In the genomic region with DNA sequence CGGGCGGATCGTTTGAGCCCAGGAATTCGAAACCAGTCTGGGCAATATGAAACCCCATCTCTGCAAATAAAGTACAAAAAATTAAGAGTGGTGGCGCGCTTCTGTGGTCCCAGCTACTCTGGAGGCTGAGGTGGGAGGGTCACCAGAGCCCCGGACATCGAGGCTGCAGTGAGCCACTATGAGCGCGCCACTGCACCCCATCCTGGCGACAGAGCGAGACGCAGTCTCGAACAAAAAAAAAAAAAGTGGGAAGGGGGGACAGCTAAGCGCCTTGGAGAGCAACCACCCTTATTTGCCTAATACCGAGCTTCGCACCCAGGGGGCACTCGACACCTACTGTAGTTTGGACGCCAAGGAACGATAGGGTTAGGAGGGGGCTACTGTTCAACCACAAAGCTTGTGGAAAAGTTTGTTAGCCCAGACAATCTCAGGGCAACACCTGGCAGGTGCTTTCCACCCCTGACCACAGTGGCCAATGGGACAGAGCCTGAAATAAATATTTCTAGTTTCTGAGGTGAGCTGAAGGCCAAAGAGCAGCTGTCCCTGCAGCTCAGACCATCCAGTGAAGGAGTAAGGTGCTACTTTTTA, we compare ENCODE assay signal across 1 cellular context.
A peak's percentile ranks its signal among the peaks of the same experiment; 100 is the strongest.
TF ChIP-seq lines count a peak whose summit lies in the region.

No MANE protein-coding gene starts in this region.

TF ChIP-seq in HepG2, 621 proteins besides CTCF, POLR2A, EP300 and RAD21 (continued from another document):
- TF ChIP-seq, protein P1, sequence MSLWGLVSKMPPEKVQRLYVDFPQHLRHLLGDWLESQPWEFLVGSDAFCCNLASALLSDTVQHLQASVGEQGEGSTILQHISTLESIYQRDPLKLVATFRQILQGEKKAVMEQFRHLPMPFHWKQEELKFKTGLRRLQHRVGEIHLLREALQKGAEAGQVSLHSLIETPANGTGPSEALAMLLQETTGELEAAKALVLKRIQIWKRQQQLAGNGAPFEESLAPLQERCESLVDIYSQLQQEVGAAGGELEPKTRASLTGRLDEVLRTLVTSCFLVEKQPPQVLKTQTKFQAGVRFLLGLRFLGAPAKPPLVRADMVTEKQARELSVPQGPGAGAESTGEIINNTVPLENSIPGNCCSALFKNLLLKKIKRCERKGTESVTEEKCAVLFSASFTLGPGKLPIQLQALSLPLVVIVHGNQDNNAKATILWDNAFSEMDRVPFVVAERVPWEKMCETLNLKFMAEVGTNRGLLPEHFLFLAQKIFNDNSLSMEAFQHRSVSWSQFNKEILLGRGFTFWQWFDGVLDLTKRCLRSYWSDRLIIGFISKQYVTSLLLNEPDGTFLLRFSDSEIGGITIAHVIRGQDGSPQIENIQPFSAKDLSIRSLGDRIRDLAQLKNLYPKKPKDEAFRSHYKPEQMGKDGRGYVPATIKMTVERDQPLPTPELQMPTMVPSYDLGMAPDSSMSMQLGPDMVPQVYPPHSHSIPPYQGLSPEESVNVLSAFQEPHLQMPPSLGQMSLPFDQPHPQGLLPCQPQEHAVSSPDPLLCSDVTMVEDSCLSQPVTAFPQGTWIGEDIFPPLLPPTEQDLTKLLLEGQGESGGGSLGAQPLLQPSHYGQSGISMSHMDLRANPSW (CRISPR knock-in tag; IDR thresholded peaks at IDR 0.05; ENCODE audit: borderline replicate concordance): peak; percentile 17; the same call in 1 of the 2 replicates
- TF ChIP-seq ZNF441 (CRISPR knock-in tag; IDR thresholded peaks at IDR 0.05; ENCODE audit: borderline replicate concordance): peak; percentile 54; the same call in 1 of the 2 replicates
- peak; percentile 34; the same call in 1 of the 2 replicates for TF ChIP-seq SALL1 (CRISPR knock-in tag; IDR thresholded peaks at IDR 0.05)
- TF ChIP-seq ATAD3A (CRISPR knock-in tag; IDR thresholded peaks at IDR 0.05): no peak
- TF ChIP-seq ZNF564 (CRISPR knock-in tag; IDR thresholded peaks at IDR 0.05): peak; percentile 66
- 0 out of 2 replicates have a peak, but pooled peaks have one; percentile 47 for TF ChIP-seq CHD4 (IDR thresholded peaks at IDR 0.05; ENCODE audit: borderline replicate concordance, low read length)
- TF ChIP-seq, protein P2, sequence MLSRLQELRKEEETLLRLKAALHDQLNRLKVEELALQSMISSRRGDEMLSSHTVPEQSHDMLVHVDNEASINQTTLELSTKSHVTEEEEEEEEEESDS (CRISPR knock-in tag; IDR thresholded peaks at IDR 0.05; ENCODE audit: borderline replicate concordance): peak; percentile 37; the same call in 1 of the 2 replicates
- TF ChIP-seq SRF (IDR thresholded peaks at IDR 0.05; ENCODE audit: low read depth, low read length): peak; percentile 32; the same call in 1 of the 2 replicates
- no peak for TF ChIP-seq HMG20B (CRISPR knock-in tag; conservative IDR thresholded peaks at IDR 0.05)
- TF ChIP-seq, protein P3, sequence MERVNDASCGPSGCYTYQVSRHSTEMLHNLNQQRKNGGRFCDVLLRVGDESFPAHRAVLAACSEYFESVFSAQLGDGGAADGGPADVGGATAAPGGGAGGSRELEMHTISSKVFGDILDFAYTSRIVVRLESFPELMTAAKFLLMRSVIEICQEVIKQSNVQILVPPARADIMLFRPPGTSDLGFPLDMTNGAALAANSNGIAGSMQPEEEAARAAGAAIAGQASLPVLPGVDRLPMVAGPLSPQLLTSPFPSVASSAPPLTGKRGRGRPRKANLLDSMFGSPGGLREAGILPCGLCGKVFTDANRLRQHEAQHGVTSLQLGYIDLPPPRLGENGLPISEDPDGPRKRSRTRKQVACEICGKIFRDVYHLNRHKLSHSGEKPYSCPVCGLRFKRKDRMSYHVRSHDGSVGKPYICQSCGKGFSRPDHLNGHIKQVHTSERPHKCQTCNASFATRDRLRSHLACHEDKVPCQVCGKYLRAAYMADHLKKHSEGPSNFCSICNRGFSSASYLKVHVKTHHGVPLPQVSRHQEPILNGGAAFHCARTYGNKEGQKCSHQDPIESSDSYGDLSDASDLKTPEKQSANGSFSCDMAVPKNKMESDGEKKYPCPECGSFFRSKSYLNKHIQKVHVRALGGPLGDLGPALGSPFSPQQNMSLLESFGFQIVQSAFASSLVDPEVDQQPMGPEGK (CRISPR knock-in tag; IDR thresholded peaks at IDR 0.05): peak; percentile 61
- TF ChIP-seq MIER2 (CRISPR knock-in tag; IDR thresholded peaks at IDR 0.05): peak; percentile 45; the same call in 1 of the 2 replicates
- TF ChIP-seq ZNF747 (CRISPR knock-in tag; IDR thresholded peaks at IDR 0.05; ENCODE audit: borderline replicate concordance): no peak
- TF ChIP-seq, protein P4, sequence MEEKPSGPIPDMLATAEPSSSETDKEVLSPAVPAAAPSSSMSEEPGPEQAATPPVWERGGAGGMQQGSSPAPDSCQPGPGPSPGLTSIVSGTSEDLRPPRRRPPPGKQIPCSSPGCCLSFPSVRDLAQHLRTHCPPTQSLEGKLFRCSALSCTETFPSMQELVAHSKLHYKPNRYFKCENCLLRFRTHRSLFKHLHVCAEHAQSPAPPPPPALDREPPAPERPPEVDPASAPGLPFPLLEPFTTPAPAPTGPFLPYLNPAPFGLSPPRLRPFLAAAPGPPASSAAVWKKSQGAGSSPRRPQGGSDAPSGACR (CRISPR knock-in tag; IDR thresholded peaks at IDR 0.05): no peak
- TF ChIP-seq NAIF1 (CRISPR knock-in tag; IDR thresholded peaks at IDR 0.05; ENCODE audit: borderline replicate concordance): peak; percentile 84; the same call in 1 of the 2 replicates
- 0 out of 2 replicates have a peak, but pooled peaks have one; percentile 5 for TF ChIP-seq HDAC2 (CRISPR knock-in tag; IDR thresholded peaks at IDR 0.05)
- TF ChIP-seq ZSCAN31 (CRISPR knock-in tag; IDR thresholded peaks at IDR 0.05; ENCODE audit: low read depth): peak; percentile 39
- TF ChIP-seq, protein P5, sequence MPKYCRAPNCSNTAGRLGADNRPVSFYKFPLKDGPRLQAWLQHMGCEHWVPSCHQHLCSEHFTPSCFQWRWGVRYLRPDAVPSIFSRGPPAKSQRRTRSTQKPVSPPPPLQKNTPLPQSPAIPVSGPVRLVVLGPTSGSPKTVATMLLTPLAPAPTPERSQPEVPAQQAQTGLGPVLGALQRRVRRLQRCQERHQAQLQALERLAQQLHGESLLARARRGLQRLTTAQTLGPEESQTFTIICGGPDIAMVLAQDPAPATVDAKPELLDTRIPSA (CRISPR knock-in tag; IDR thresholded peaks at IDR 0.05; ENCODE audit: borderline replicate concordance): 0 out of 2 replicates have a peak, but pooled peaks have one; percentile 45
- TF ChIP-seq ZNF83 (CRISPR knock-in tag; IDR thresholded peaks at IDR 0.05; ENCODE audit: borderline replicate concordance): 0 out of 2 replicates have a peak, but pooled peaks have one; percentile 24
- no peak for TF ChIP-seq MAFF (IDR thresholded peaks at IDR 0.05; ENCODE audit: low read depth, low read length)
- 0 out of 2 replicates have a peak, but pooled peaks have one; percentile 23 for TF ChIP-seq EEA1 (CRISPR knock-in tag; IDR thresholded peaks at IDR 0.05; ENCODE audit: borderline replicate concordance)
- TF ChIP-seq SMC3 (IDR thresholded peaks at IDR 0.05; ENCODE audit: low read length): peak; percentile 77
- TF ChIP-seq ATF1 (CRISPR knock-in tag; IDR thresholded peaks at IDR 0.05): 0 out of 2 replicates have a peak, but pooled peaks have one; percentile 4
- peak; percentile 25 for TF ChIP-seq CBX1 (IDR thresholded peaks at IDR 0.05; ENCODE audit: low read depth)
- TF ChIP-seq NR2F6 (IDR thresholded peaks at IDR 0.05): no peak
- TF ChIP-seq NR2F6 (CRISPR knock-in tag; IDR thresholded peaks at IDR 0.05): peak; percentile 13; the same call in 1 of the 2 replicates
- 0 out of 2 replicates have a peak, but pooled peaks have one; percentile 4 for TF ChIP-seq HNF4G (IDR thresholded peaks at IDR 0.05; ENCODE audit: borderline replicate concordance, low read depth, low read length)
- no peak for TF ChIP-seq HNF4G (CRISPR knock-in tag; IDR thresholded peaks at IDR 0.05; ENCODE audit: borderline replicate concordance, low read depth)
- TF ChIP-seq, protein P6, sequence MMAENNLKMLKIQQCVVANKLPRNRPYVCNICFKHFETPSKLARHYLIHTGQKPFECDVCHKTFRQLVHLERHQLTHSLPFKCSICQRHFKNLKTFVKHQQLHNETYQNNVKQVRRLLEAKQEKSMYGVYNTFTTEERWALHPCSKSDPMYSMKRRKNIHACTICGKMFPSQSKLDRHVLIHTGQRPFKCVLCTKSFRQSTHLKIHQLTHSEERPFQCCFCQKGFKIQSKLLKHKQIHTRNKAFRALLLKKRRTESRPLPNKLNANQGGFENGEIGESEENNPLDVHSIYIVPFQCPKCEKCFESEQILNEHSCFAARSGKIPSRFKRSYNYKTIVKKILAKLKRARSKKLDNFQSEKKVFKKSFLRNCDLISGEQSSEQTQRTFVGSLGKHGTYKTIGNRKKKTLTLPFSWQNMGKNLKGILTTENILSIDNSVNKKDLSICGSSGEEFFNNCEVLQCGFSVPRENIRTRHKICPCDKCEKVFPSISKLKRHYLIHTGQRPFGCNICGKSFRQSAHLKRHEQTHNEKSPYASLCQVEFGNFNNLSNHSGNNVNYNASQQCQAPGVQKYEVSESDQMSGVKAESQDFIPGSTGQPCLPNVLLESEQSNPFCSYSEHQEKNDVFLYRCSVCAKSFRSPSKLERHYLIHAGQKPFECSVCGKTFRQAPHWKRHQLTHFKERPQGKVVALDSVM (CRISPR knock-in tag; IDR thresholded peaks at IDR 0.05): peak; percentile 93
- no peak for TF ChIP-seq ZNF850 (CRISPR knock-in tag; conservative IDR thresholded peaks at IDR 0.05)
- no peak for TF ChIP-seq ZNF121 (CRISPR knock-in tag; IDR thresholded peaks at IDR 0.05)
- TF ChIP-seq PCBP1 (IDR thresholded peaks at IDR 0.05; ENCODE audit: borderline replicate concordance, low read depth, low read length): no peak
- TF ChIP-seq ZSCAN9 (CRISPR knock-in tag; IDR thresholded peaks at IDR 0.05; ENCODE audit: borderline replicate concordance): 0 out of 2 replicates have a peak, but pooled peaks have one; percentile 4
- no peak; the same call in 1 of the 2 replicates for TF ChIP-seq ZNF567 (CRISPR knock-in tag; IDR thresholded peaks at IDR 0.05; ENCODE audit: borderline replicate concordance)
- no peak for TF ChIP-seq U2AF2 (IDR thresholded peaks at IDR 0.05; ENCODE audit: low read depth, low read length)
- peak; percentile 6 for TF ChIP-seq ASH2L (IDR thresholded peaks at IDR 0.05; ENCODE audit: insufficient read length, low read depth, low read length)
- TF ChIP-seq TEAD3 (CRISPR knock-in tag; optimal IDR thresholded peaks at IDR 0.05; ENCODE audit: borderline replicate concordance): peak; percentile 27
- TF ChIP-seq FOXA1 (IDR thresholded peaks at IDR 0.05): no peak
- peak; percentile 52; the same call in 1 of the 2 replicates for TF ChIP-seq FOXA1 (CRISPR knock-in tag; IDR thresholded peaks at IDR 0.05)
- peak; percentile 80 for TF ChIP-seq EED (CRISPR knock-in tag; IDR thresholded peaks at IDR 0.05)
- TF ChIP-seq, protein P7, sequence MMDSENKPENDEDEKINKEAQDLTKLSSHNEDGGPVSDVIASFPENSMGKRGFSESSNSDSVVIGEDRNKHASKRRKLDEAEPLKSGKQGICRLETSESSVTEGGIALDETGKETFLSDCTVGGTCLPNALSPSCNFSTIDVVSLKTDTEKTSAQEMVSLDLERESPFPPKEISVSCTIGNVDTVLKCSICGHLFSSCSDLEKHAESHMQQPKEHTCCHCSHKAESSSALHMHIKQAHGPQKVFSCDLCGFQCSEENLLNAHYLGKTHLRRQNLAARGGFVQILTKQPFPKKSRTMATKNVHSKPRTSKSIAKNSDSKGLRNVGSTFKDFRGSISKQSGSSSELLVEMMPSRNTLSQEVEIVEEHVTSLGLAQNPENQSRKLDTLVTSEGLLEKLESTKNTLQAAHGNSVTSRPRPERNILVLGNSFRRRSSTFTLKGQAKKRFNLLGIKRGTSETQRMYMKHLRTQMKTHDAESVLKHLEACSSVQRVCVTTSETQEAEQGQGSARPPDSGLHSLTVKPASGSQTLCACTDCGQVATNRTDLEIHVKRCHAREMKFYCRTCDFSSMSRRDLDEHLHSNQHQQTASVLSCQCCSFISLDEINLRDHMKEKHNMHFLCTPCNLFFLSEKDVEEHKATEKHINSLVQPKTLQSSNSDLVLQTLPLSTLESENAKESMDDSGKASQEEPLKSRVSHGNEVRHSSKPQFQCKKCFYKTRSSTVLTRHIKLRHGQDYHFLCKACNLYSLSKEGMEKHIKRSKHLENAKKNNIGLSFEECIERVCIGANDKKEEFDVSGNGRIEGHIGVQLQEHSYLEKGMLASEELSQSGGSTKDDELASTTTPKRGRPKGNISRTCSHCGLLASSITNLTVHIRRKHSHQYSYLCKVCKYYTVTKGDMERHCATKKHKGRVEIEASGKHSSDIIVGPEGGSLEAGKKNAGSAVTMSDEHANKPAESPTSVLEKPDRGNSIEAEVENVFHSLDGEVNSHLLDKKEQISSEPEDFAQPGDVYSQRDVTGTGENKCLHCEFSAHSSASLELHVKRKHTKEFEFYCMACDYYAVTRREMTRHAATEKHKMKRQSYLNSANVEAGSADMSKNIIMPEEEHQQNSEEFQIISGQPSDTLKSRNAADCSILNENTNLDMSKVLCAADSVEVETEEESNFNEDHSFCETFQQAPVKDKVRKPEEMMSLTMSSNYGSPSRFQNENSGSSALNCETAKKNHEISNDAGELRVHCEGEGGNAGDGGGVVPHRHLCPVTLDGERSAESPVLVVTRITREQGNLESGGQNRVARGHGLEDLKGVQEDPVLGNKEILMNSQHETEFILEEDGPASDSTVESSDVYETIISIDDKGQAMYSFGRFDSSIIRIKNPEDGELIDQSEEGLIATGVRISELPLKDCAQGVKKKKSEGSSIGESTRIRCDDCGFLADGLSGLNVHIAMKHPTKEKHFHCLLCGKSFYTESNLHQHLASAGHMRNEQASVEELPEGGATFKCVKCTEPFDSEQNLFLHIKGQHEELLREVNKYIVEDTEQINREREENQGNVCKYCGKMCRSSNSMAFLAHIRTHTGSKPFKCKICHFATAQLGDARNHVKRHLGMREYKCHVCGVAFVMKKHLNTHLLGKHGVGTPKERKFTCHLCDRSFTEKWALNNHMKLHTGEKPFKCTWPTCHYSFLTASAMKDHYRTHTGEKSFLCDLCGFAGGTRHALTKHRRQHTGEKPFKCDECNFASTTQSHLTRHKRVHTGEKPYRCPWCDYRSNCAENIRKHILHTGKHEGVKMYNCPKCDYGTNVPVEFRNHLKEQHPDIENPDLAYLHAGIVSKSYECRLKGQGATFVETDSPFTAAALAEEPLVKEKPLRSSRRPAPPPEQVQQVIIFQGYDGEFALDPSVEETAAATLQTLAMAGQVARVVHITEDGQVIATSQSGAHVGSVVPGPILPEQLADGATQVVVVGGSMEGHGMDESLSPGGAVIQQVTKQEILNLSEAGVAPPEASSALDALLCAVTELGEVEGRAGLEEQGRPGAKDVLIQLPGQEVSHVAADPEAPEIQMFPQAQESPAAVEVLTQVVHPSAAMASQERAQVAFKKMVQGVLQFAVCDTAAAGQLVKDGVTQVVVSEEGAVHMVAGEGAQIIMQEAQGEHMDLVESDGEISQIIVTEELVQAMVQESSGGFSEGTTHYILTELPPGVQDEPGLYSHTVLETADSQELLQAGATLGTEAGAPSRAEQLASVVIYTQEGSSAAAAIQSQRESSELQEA (CRISPR knock-in tag; IDR thresholded peaks at IDR 0.05; ENCODE audit: not compliant biosample characterization): peak; percentile 16
- peak; percentile 25; the same call in 1 of the 2 replicates for TF ChIP-seq POLR2AphosphoS5 (IDR thresholded peaks at IDR 0.05; ENCODE audit: low read depth, low read length)
- 0 out of 2 replicates have a peak, but pooled peaks have one; percentile 1 for TF ChIP-seq KLF9 (CRISPR knock-in tag; IDR thresholded peaks at IDR 0.05; ENCODE audit: low read depth)
- TF ChIP-seq FOXJ3 (CRISPR knock-in tag; IDR thresholded peaks at IDR 0.05; ENCODE audit: borderline replicate concordance): 0 out of 2 replicates have a peak, but pooled peaks have one; percentile 3
